21 cellular contexts compared by ENCODE assay signal in genomic region chr4:35247047-35247446, GRCh38.
A peak's percentile ranks its signal among the peaks of the same experiment; 100 is the strongest.
DNase-seq lines count a peak whose midpoint lies in the region; ATAC-seq and TF ChIP-seq lines count a peak whose summit lies in the region.
"Had no signal": no experiment of that assay in that cellular context is flagged by ENCODE, and none has a peak within 500 bp of the region (broad histone marks: within the 10 kb centered on the region; RNA-seq: fewer than 3 reads in every experiment).

No MANE protein-coding gene starts in this region.

- H3K9ac ChIP-seq in PC-3 (ENCODE audit: low read length) = no peak overlapping the region
- H3K9ac ChIP-seq: GM23248 had no signal

- H3K4me1 ChIP-seq in breast epithelium = no peaks in the 10 kb centered on the region
- H3K4me1 ChIP-seq in PC-3 (ENCODE audit: insufficient read depth, low read length) = peaks cover 34% of the 10 kb centered on the region
- H3K4me1 ChIP-seq in foreskin keratinocyte = peaks cover 6% of the 10 kb centered on the region
- H3K4me1 ChIP-seq: A549, Peyer's patch, SJCRH30 had no signal

- in situ Hi-C loops in T47D (cut with HindIII; ENCODE audit: low pct_unique_long_range_greater_than_20kb, low sequenced_read_pairs) = no loop called here

- no peaks in the 10 kb centered on the region for H3K27me3 ChIP-seq in breast epithelium
- no peaks in the 10 kb centered on the region for H3K27me3 ChIP-seq in PC-3 (ENCODE audit: low read length)
- no peaks in the 10 kb centered on the region for H3K27me3 ChIP-seq in foreskin keratinocyte
- H3K27me3 ChIP-seq: Peyer's patch, SJCRH30 had no signal

- H4K20me1 ChIP-seq in PC-3 (ENCODE audit: low read length) = no peaks in the 10 kb centered on the region

- H3K4me3 ChIP-seq in breast epithelium (no peak overlapping the region), PC-3 (ENCODE audit: low read length) (no peak overlapping the region)
- H3K4me3 ChIP-seq: A549, GM12878, GM23248, Peyer's patch, SJCRH30 had no signal

- CTCF ChIA-PET in PC-3 (lab: Charles Lee) = no interaction called here

- intact Hi-C loops in breast epithelium (cut with DNase I; ENCODE audit: low total_unique reads) = loop anchor here (5.0 kb wide), 1 partner anchor 640 kb away; no protein-coding TSS in a partner anchor
- intact Hi-C loops in PC-3 (cut with micrococcal nuclease) = no loop called here

- H2AFZ ChIP-seq in PC-3 (ENCODE audit: low read length) = no peak overlapping the region
- H2AFZ ChIP-seq: GM23248 had no signal

- H3K27ac ChIP-seq in breast epithelium (no peak overlapping the region), PC-3 (ENCODE audit: low read length) (no peak overlapping the region), foreskin keratinocyte (no peak overlapping the region)
- H3K27ac ChIP-seq: A549, GM23248, Peyer's patch, SJCRH30 had no signal

- peak; percentile 93 for ATAC-seq in PC-3
- no peak for ATAC-seq in foreskin keratinocyte
- ATAC-seq: A549, GM12878 had no signal

- H3K4me2 ChIP-seq in PC-3 (ENCODE audit: low read length) = no peak overlapping the region
- H3K4me2 ChIP-seq: A549 had no signal

- no peak for TF ChIP-seq POLR2A in breast epithelium (IDR thresholded peaks at IDR 0.05)

- H3K9me3 ChIP-seq in breast epithelium = no peaks in the 10 kb centered on the region
- H3K9me3 ChIP-seq in PC-3 (ENCODE audit: low read length) = no peaks in the 10 kb centered on the region
- H3K9me3 ChIP-seq: A549, Peyer's patch, SJCRH30 had no signal

- BruUV-seq in PC-3 (replicated peaks; lab: Mats Ljungman, UMichigan) = no TSS peak

- POLR2A ChIA-PET in PC-3 (lab: Charles Lee; ENCODE audit: unreplicated experiment) = no interaction called here

- no peak for TF ChIP-seq CTCF in breast epithelium (IDR thresholded peaks at IDR 0.05)
- no peak for TF ChIP-seq CTCF in PC-3 (conservative IDR thresholded peaks at IDR 0.05; ENCODE audit: low read depth, low read length)
- no peak for TF ChIP-seq CTCF in foreskin keratinocyte (conservative IDR thresholded peaks at IDR 0.05)

- H3K36me3 ChIP-seq in breast epithelium (no peaks in the 10 kb centered on the region), PC-3 (ENCODE audit: low read depth, low read length) (no peaks in the 10 kb centered on the region)
- H3K36me3 ChIP-seq: Peyer's patch, SJCRH30 had no signal

- H3F3A ChIP-seq in PC-3 (ENCODE audit: low read length, unreplicated experiment) = no peaks in the 10 kb centered on the region

- no peaks in the 10 kb centered on the region for H3K9me2 ChIP-seq in PC-3 (replicated peaks; ENCODE audit: low read length)

- DNase-seq in T47D (ENCODE audit: low read depth in 1 of 2, low spot score in 1 of 2) = peak; percentile 7 to 82
- DNase-seq in breast epithelium (ENCODE audit: low spot score in 2 of 2) = no peak
- DNase-seq in PC-3 = peak; percentile 82
- DNase-seq in foreskin keratinocyte = peak; percentile 16 to 46
- no peak for DNase-seq in OCI-M1 (lab: John Stamatoyannopoulos, UW)
- DNase-seq in SKM-1 (lab: John Stamatoyannopoulos, UW; ENCODE audit: unreplicated experiment) = no peak
- DNase-seq in COLO668 (lab: John Stamatoyannopoulos, UW; ENCODE audit: unreplicated experiment) = no peak
- DNase-seq: DND-41, GM23248, HCEC 1CT, KG1, NCI-H1105, NCI-H146, NCI-H2029, NCI-H2171 treated with DMSO at 0.1 percent for 48 hours, NCI-H446, NCI-H526, Peyer's patch, SJCRH30 had no signal

- no peaks in the 10 kb centered on the region for H3K79me2 ChIP-seq in PC-3 (ENCODE audit: low read length)

Comparison
In these comparisons a context has a peak if more than half of its experiments do, and no peak if none do; other contexts are left out.
1. DNase-seq: peak in T47D (2 of 2), PC-3 (single experiment) and foreskin keratinocyte (2 of 2); none in breast epithelium (0 of 2), OCI-M1 (single experiment), SKM-1 (single experiment) and COLO668 (single experiment).